Comparison of ENCODE assay signal across 25 cellular contexts in the genomic region with DNA sequence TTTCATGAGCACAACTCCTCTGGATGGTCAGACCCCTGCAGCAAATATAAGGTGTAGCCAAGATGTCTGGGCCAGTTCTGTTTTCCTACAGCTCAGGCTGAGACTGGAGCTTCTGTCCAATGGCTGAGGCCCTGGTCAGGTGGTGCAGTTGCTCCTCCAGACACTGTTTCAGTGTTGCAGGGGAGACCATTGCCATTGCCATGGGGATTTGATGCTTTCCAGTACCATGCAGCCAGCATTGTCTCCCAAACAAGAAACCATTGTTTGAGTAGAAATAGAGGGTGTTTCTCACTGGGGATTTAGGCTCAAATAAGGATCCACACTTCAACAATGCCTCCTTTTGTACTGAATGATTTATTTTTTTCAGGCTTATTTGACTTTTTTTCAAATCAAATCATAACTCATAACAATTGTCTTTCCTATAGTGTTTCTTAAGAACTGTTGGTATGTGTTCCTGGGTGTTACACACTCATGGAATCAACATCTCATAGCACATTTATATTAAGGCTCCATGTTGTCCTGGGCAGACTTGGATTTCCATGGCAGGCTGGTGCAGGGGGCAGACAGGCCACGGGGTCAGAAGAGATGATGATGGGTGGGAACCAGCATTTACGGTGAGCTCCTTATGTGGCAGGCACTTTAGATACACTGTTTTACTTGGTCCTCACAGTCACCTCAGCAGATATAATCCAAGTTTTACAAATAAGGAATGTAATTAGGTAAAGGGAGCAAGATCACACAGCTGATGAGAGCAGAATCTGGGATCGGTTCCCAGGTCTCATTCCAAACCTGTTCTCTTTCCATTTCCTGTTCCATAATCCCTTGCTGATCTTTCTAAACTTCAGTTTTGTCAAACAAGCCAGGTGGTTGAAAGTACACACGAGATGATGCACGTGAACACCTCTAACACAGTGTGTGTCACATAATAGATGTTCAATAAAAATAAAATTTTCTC.
DNase-seq lines count a peak whose midpoint lies in the region; ATAC-seq and TF ChIP-seq lines count a peak whose summit lies in the region.
"Had no signal": no experiment of that assay in that cellular context is flagged by ENCODE, and none has a peak within 500 bp of the region (broad histone marks: within the 10 kb centered on the region; RNA-seq: fewer than 3 reads in every experiment).

No MANE protein-coding gene starts in this region.

- ATAC-seq in HG03108 (IDR thresholded peaks at IDR 0.05; ENCODE audit: unreplicated experiment) (no peak), HG02938 (IDR thresholded peaks at IDR 0.05; ENCODE audit: unreplicated experiment) (no peak), GM21447 (IDR thresholded peaks at IDR 0.05; ENCODE audit: unreplicated experiment) (no peak)
- ATAC-seq: activated T-cell treated with anti-CD3 and anti-CD28 coated beads, Interleukin-2, amount 50 U/mL, for 72 hours; effector memory CD8-positive, alpha-beta T cell; left lung; mucosa of descending colon; stimulated activated memory B cell treated with anti-CD40 and anti-IgM and Interleukin-4, amounts not matched to agents 10 μg/mL and 1 μg/mL and 100 μg/mL, for 72 hours had no signal

- H3K27me3 Mint-ChIP-seq in activated T-cell treated with anti-CD3 and anti-CD28 coated beads, Interleukin-2, amount 50 U/mL, for 24 hours = no peaks in the 10 kb centered on the region

- DNase-seq in amygdala (lab: John Stamatoyannopoulos, UW) (peak in 54 of 56 donors; percentile 21 to 97 (median 78)), epithelial cell of esophagus (ENCODE audit: low read depth) (peak; percentile 32), middle frontal gyrus (ENCODE audit: extremely low spot score, low spot score) (peak; percentile 78)
- no peak for DNase-seq in activated T-cell treated with anti-CD3 and anti-CD28 coated beads, Interleukin-2, amount 50 U/mL, for 24 hours
- DNase-seq: activated CD4-positive, alpha-beta T cell treated with anti-CD3 and anti-CD28 coated beads for 4 hours; activated naive CD4-positive, alpha-beta T cell treated with anti-CD3 and anti-CD28 coated beads for 36 hours; activated T-cell treated with anti-CD3 and anti-CD28 coated beads, Interleukin-2, amount 50 U/mL, for 72 hours; aorta; CD4-positive, alpha-beta memory T cell; effector memory CD8-positive, alpha-beta T cell; left lung; mucosa of descending colon; NCI-H2029; NCI-H2227 treated with DMSO at 0.1 percent for 48 hours; NCI-H774; nephron progenitor cell; SHP77; small intestine; stimulated activated CD4-positive, alpha-beta T cell treated with anti-CD3 and anti-CD28 coated beads, Interleukin-2, amount 100 ng/mL, for 24 hours; T-helper 1 cell; thyroid gland had no signal

- H3K9me3 Mint-ChIP-seq in activated T-cell treated with anti-CD3 and anti-CD28 coated beads, Interleukin-2, amount 50 U/mL, for 24 hours = no peaks in the 10 kb centered on the region
- H3K9me3 Mint-ChIP-seq: activated naive CD4-positive, alpha-beta T cell treated with anti-CD3 and anti-CD28 coated beads for 36 hours; activated T-cell treated with anti-CD3 and anti-CD28 coated beads, Interleukin-2, amount 50 U/mL, for 72 hours; CD4-positive, alpha-beta memory T cell; effector memory CD8-positive, alpha-beta T cell; nephron progenitor cell had no signal

- H3K4me3 Mint-ChIP-seq in activated T-cell treated with anti-CD3 and anti-CD28 coated beads, Interleukin-2, amount 50 U/mL, for 24 hours = no peak overlapping the region
- H3K4me3 Mint-ChIP-seq: activated naive CD4-positive, alpha-beta T cell treated with anti-CD3 and anti-CD28 coated beads for 36 hours; activated T-cell treated with anti-CD3 and anti-CD28 coated beads, Interleukin-2, amount 50 U/mL, for 72 hours; CD4-positive, alpha-beta memory T cell; effector memory CD8-positive, alpha-beta T cell; nephron progenitor cell; stimulated activated memory B cell treated with anti-CD40 and anti-IgM and Interleukin-4, amounts not matched to agents 10 μg/mL and 1 μg/mL and 100 μg/mL, for 72 hours had no signal

- H3K27ac Mint-ChIP-seq in activated T-cell treated with anti-CD3 and anti-CD28 coated beads, Interleukin-2, amount 50 U/mL, for 24 hours = no peak overlapping the region
- H3K27ac Mint-ChIP-seq: activated naive CD4-positive, alpha-beta T cell treated with anti-CD3 and anti-CD28 coated beads for 36 hours; activated T-cell treated with anti-CD3 and anti-CD28 coated beads, Interleukin-2, amount 50 U/mL, for 72 hours; CD4-positive, alpha-beta memory T cell; effector memory CD8-positive, alpha-beta T cell; nephron progenitor cell; stimulated activated memory B cell treated with anti-CD40 and anti-IgM and Interleukin-4, amounts not matched to agents 10 μg/mL and 1 μg/mL and 100 μg/mL, for 72 hours had no signal

- H3K4me1 Mint-ChIP-seq in activated T-cell treated with anti-CD3 and anti-CD28 coated beads, Interleukin-2, amount 50 U/mL, for 24 hours (ENCODE audit: low read depth) = peaks cover 11% of the 10 kb centered on the region
- H3K4me1 Mint-ChIP-seq: nephron progenitor cell had no signal

- H3K36me3 Mint-ChIP-seq in activated T-cell treated with anti-CD3 and anti-CD28 coated beads, Interleukin-2, amount 50 U/mL, for 24 hours (ENCODE audit: low read depth) = no peaks in the 10 kb centered on the region
- H3K36me3 Mint-ChIP-seq: stimulated activated memory B cell treated with anti-CD40 and anti-IgM and Interleukin-4, amounts not matched to agents 10 μg/mL and 1 μg/mL and 100 μg/mL, for 72 hours had no signal

- no peak for TF ChIP-seq CTCF in epithelial cell of esophagus (IDR thresholded peaks at IDR 0.05; ENCODE audit: insufficient read depth, low read depth, low read length, missing control alignments)

- no peak overlapping the region for H3K4me3 ChIP-seq in epithelial cell of esophagus (ENCODE audit: low read length)
- H3K4me3 ChIP-seq: left lung, mucosa of descending colon, thyroid gland had no signal
